18 cellular contexts compared by ENCODE assay signal in genomic region chr12:47734725-47735480, GRCh38. TPM values are rescaled to one million over a fixed set of nuclear protein-coding genes. Genes with fewer than 3 reads are reported as not detected.
DNase-seq lines count a peak whose midpoint lies in the region; ATAC-seq and TF ChIP-seq lines count a peak whose summit lies in the region.
"Had no signal": no experiment of that assay in that cellular context is flagged by ENCODE, and none has a peak within 500 bp of the region (broad histone marks: within the 10 kb centered on the region; RNA-seq: fewer than 3 reads in every experiment).

No MANE protein-coding gene starts in this region.

- H3K79me1 ChIP-seq in neuronal stem cell (ENCODE audit: low read depth, low read length) = no peaks in the 10 kb centered on the region

- no peak overlapping the region for H3K4me2 ChIP-seq in neuronal stem cell (ENCODE audit: insufficient read depth, low read length, poor library complexity, severe bottlenecking)
- H3K4me2 ChIP-seq: A549 had no signal

- no peak overlapping the region for H3K27ac Mint-ChIP-seq in natural killer cell treated with Interleukin-12 subunit alpha and Interleukin-12 subunit beta and Interleukin-15 and Interleukin-18, amount 100 ng/mL, for 72 hours

- peak overlapping the region; percentile 81 for H2AFZ ChIP-seq in neuronal stem cell (ENCODE audit: low read length)

- no peak for TF ChIP-seq EP300 in upper lobe of left lung (IDR thresholded peaks at IDR 0.05)

- H3K4ac ChIP-seq in neuronal stem cell (ENCODE audit: low read length) = peak overlapping the region; percentile 31

- peak overlapping the region; percentile 14 for H2BK5ac ChIP-seq in neuronal stem cell (ENCODE audit: low read length)

- H3K27me3 ChIP-seq in neuronal stem cell (ENCODE audit: control insufficient read depth in 3 of 3, insufficient read depth in 3 of 3, low read depth in 1 of 3, low read length in 3 of 3) (no peaks in the 10 kb centered on the region), upper lobe of left lung (no peaks in the 10 kb centered on the region)

- no peaks in the 10 kb centered on the region for H3K9me3 Mint-ChIP-seq in natural killer cell treated with Interleukin-12 subunit alpha and Interleukin-12 subunit beta and Interleukin-15 and Interleukin-18, amount 100 ng/mL, for 72 hours
- H3K9me3 Mint-ChIP-seq: T-cell had no signal

- peak overlapping the region; percentile 30 for H2BK12ac ChIP-seq in neuronal stem cell (ENCODE audit: low read length)

- H3K9me3 ChIP-seq in neuronal stem cell (replicated peaks in 1 of 2; ENCODE audit: control insufficient read depth in 2 of 2, insufficient read depth in 1 of 2, low read depth in 1 of 2, low read length in 2 of 2) (no peaks in the 10 kb centered on the region), upper lobe of left lung (no peaks in the 10 kb centered on the region)
- H3K9me3 ChIP-seq: A549 had no signal

- no peak overlapping the region for H3K4me3 ChIP-seq in neuronal stem cell (ENCODE audit: low read length in 2 of 2)
- no peak overlapping the region for H3K4me3 ChIP-seq in upper lobe of left lung
- H3K4me3 ChIP-seq: A549 had no signal

- H2AK5ac ChIP-seq in neuronal stem cell (ENCODE audit: low read depth, low read length) = peak overlapping the region; percentile 72

- peak; percentile 21 for DNase-seq in NCI-H82 (lab: John Stamatoyannopoulos, UW)
- no peak for DNase-seq in NCI-H82 treated with DMSO at 0.1 percent for 48 hours (lab: John Stamatoyannopoulos, UW; ENCODE audit: unreplicated experiment)
- peak in 40 of 42 donors; percentile 50 to 87 (median 68) for DNase-seq in head of caudate nucleus
- DNase-seq in neuronal stem cell (ENCODE audit: low spot score) = no peak
- no peak for DNase-seq in upper lobe of left lung
- no peak for DNase-seq in MV-4-11 (lab: John Stamatoyannopoulos, UW)
- DNase-seq in NCI-H2196 (lab: John Stamatoyannopoulos, UW; ENCODE audit: unreplicated experiment) = no peak
- DNase-seq in natural killer cell treated with Interleukin-12 subunit alpha and Interleukin-12 subunit beta and Interleukin-15 and Interleukin-18, amount 100 ng/mL, for 72 hours (ENCODE audit: low spot score) = no peak
- DNase-seq: amniotic stem cell; erythroblast; KG1; NCI-H526; small intestine; stimulated activated CD8-positive, alpha-beta memory T cell treated with anti-CD3 and anti-CD28 coated beads, Interleukin-4, amount 100 ng/mL, for 48 hours; T-cell had no signal

- H3K36me3 Mint-ChIP-seq in natural killer cell treated with Interleukin-12 subunit alpha and Interleukin-12 subunit beta and Interleukin-15 and Interleukin-18, amount 100 ng/mL, for 72 hours = no peaks in the 10 kb centered on the region
- H3K36me3 Mint-ChIP-seq: T-cell had no signal

- peak overlapping the region; percentile 93 for H3K18ac ChIP-seq in neuronal stem cell (ENCODE audit: low read length)

- H3K4me1 Mint-ChIP-seq in natural killer cell treated with Interleukin-12 subunit alpha and Interleukin-12 subunit beta and Interleukin-15 and Interleukin-18, amount 100 ng/mL, for 72 hours (ENCODE audit: low read depth in 2 of 2) = peaks cover 4% of the 10 kb centered on the region in 2 donors

- no CpG with 5 or more reads among the region's 12 CpGs for WGBS in neuronal stem cell (ENCODE audit: extremely low coverage in 2 of 2, insufficient read length in 2 of 2, insufficient replicate concordance in 1 of 2), 2 donors
- WGBS in upper lobe of left lung, 2 donors = 58 to 67% methylated on average over 6 to 11 of the region's 12 CpGs

- intact Hi-C loops in head of caudate nucleus (cut with DNase I) = no loop called here

- peak overlapping the region; percentile 31 for H2BK15ac ChIP-seq in neuronal stem cell (ENCODE audit: low read length)

- ATAC-seq in upper lobe of left lung (ENCODE audit: low FRiP score in 2 of 2) = peak in 1 of 2 donors; percentile 4
- no peak for ATAC-seq in natural killer cell treated with Interleukin-12 subunit alpha and Interleukin-12 subunit beta and Interleukin-15 and Interleukin-18, amount 100 ng/mL, for 72 hours
- ATAC-seq: A549, left lobe of liver, T-cell had no signal

- peak overlapping the region; percentile 49 for H3K23ac ChIP-seq in neuronal stem cell (ENCODE audit: low read depth, low read length, poor library complexity)

- H3K4me3 Mint-ChIP-seq in natural killer cell treated with Interleukin-12 subunit alpha and Interleukin-12 subunit beta and Interleukin-15 and Interleukin-18, amount 100 ng/mL, for 72 hours = no peak overlapping the region
- H3K4me3 Mint-ChIP-seq: T-cell had no signal

- no peak for TF ChIP-seq POLR2A in upper lobe of left lung (IDR thresholded peaks at IDR 0.05)

- H3K9ac ChIP-seq in neuronal stem cell (ENCODE audit: low read depth, low read length, poor library complexity) = peak overlapping the region; percentile 57

- no peak overlapping the region for H4K8ac ChIP-seq in neuronal stem cell (ENCODE audit: low read depth, low read length)

- H3K27me3 Mint-ChIP-seq in natural killer cell treated with Interleukin-12 subunit alpha and Interleukin-12 subunit beta and Interleukin-15 and Interleukin-18, amount 100 ng/mL, for 72 hours = no peaks in the 10 kb centered on the region
- H3K27me3 Mint-ChIP-seq: T-cell had no signal

- H4K91ac ChIP-seq in neuronal stem cell (ENCODE audit: low read depth, low read length, poor library complexity) = peak overlapping the region; percentile 40

- no peak for TF ChIP-seq CTCF in upper lobe of left lung (IDR thresholded peaks at IDR 0.05)

- H3K36me3 ChIP-seq in neuronal stem cell (replicated peaks in 1 of 2; ENCODE audit: control insufficient read depth in 2 of 2, insufficient read depth in 2 of 2, low read length in 2 of 2) (no peaks in the 10 kb centered on the region), upper lobe of left lung (peaks cover 0 to 4% (median 2%) of the 10 kb centered on the region in 4 donors)

- no peak overlapping the region for H3K27ac ChIP-seq in neuronal stem cell (replicated peaks; ENCODE audit: low read length)
- peak overlapping the region in 3 of 4 donors; percentile 37 to 68 (median 67) for H3K27ac ChIP-seq in upper lobe of left lung
- H3K27ac ChIP-seq: A549 had no signal

- peak overlapping the region; percentile 14 for H2BK120ac ChIP-seq in neuronal stem cell (ENCODE audit: low read depth, low read length)

- peaks cover 20% of the 10 kb centered on the region in 2 donors for H3K4me1 ChIP-seq in neuronal stem cell (ENCODE audit: control insufficient read depth in 2 of 2, insufficient read depth in 1 of 2, low read depth in 1 of 2, low read length in 2 of 2)
- peaks cover 29 to 49% (median 31%) of the 10 kb centered on the region in 4 donors for H3K4me1 ChIP-seq in upper lobe of left lung
- H3K4me1 ChIP-seq: A549 had no signal

- peak overlapping the region; percentile 83 for H3K14ac ChIP-seq in neuronal stem cell (ENCODE audit: low read length)

RNA-seq across cellular contexts. Expression of gene ENDOU, which starts 9.6 kb away (rescaled TPM):
- not detected for polyA plus RNA-seq in neuronal stem cell (2013, experiment 1 of 2)
- polyA plus RNA-seq in neuronal stem cell (2013, experiment 2 of 2) = 0.07 TPM
- 1 to 10 TPM in 2 of 6 donors, under 1 TPM in 2, not detected in 2; 0.14 to 2.1 (median 0.83) TPM for total RNA-seq in upper lobe of left lung
- not detected for total RNA-seq in natural killer cell treated with Interleukin-12 subunit alpha and Interleukin-12 subunit beta and Interleukin-15 and Interleukin-18, amount 100 ng/mL, for 72 hours
- total RNA-seq: activated CD8-positive, alpha-beta memory T cell treated with anti-CD3 and anti-CD28 coated beads for 36 hours; left lobe of liver; T-cell had no signal
- polyA plus RNA-seq: A549 had no signal

RNA-seq across cellular contexts. Expression of gene RAPGEF3, which starts 23.8 kb away (rescaled TPM):
- polyA plus RNA-seq in neuronal stem cell (2013, experiment 1 of 2) = 1.3 TPM
- polyA plus RNA-seq in neuronal stem cell (2013, experiment 2 of 2) = 1.1 TPM
- total RNA-seq in upper lobe of left lung = 10 to 100 TPM; 19.0 to 94.0 (median 52.1) TPM
- total RNA-seq in natural killer cell treated with Interleukin-12 subunit alpha and Interleukin-12 subunit beta and Interleukin-15 and Interleukin-18, amount 100 ng/mL, for 72 hours = under 1 TPM; 0.19 to 0.25 TPM

RNA-seq across cellular contexts. Expression of gene RPAP3, which starts 29.1 kb away (rescaled TPM):
- polyA plus RNA-seq in neuronal stem cell (2013, experiment 1 of 2) = 49.8 TPM
- 50.8 TPM for polyA plus RNA-seq in neuronal stem cell (2013, experiment 2 of 2)
- 10 to 100 TPM in 5 of 6 donors, 1 to 10 TPM in 1; 6.5 to 28.0 (median 16.4) TPM for total RNA-seq in upper lobe of left lung
- 10 to 100 TPM; 26.3 to 33.8 TPM for total RNA-seq in natural killer cell treated with Interleukin-12 subunit alpha and Interleukin-12 subunit beta and Interleukin-15 and Interleukin-18, amount 100 ng/mL, for 72 hours

RNA-seq across cellular contexts. Expression of gene SLC48A1, which starts 38.1 kb away (rescaled TPM):
- 12.5 TPM for polyA plus RNA-seq in neuronal stem cell (2013, experiment 1 of 2)
- polyA plus RNA-seq in neuronal stem cell (2013, experiment 2 of 2) = 12.3 TPM
- total RNA-seq in upper lobe of left lung = 10 to 100 TPM; 26.5 to 36.5 (median 33.9) TPM
- total RNA-seq in natural killer cell treated with Interleukin-12 subunit alpha and Interleukin-12 subunit beta and Interleukin-15 and Interleukin-18, amount 100 ng/mL, for 72 hours = 1 to 10 TPM; 5.1 to 9.8 TPM

Comparison
In these comparisons a context has a peak if more than half of its experiments do, and no peak if none do; other contexts are left out.
1. DNase-seq: peak in NCI-H82 (single experiment) and head of caudate nucleus (40 of 42); none in NCI-H82 treated with DMSO at 0.1 percent for 48 hours (single experiment), neuronal stem cell (single experiment), upper lobe of left lung (0 of 2), MV-4-11 (single experiment), NCI-H2196 (single experiment) and natural killer cell treated with Interleukin-12 subunit alpha and Interleukin-12 subunit beta and Interleukin-15 and Interleukin-18, amount 100 ng/mL, for 72 hours (single experiment).
2. RNA of gene RAPGEF3, which starts 23.8 kb away (total RNA-seq): 19.0 to 94.0 TPM in upper lobe of left lung; 0.19 to 0.25 TPM in natural killer cell treated with Interleukin-12 subunit alpha and Interleukin-12 subunit beta and Interleukin-15 and Interleukin-18, amount 100 ng/mL, for 72 hours; every median in the first group is over 10 times any median in the second.